Comparison of ENCODE assay signal across 1 cellular context in the genomic region with DNA sequence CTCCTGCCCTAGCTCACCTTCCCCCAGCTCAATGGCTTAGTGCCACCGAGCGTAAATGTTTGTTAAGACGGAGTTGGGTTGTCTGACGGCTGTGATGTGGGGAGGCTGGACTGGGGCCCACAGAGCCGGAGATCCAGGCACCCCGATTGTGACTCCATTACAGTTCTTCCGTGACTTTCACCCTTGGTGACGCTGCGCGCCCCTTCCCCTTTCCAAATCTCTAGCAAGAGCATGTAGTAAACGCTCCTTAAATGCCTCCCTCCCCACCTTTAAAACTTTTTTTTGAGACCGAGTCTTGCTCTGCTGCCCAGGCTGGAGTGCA.
TF ChIP-seq lines count a peak whose summit lies in the region.

No MANE protein-coding gene starts in this region.

TF ChIP-seq in WTC11, 78 proteins besides CTCF, POLR2A, EP300 and RAD21 (continued from another document):
- TF ChIP-seq, protein P1, sequence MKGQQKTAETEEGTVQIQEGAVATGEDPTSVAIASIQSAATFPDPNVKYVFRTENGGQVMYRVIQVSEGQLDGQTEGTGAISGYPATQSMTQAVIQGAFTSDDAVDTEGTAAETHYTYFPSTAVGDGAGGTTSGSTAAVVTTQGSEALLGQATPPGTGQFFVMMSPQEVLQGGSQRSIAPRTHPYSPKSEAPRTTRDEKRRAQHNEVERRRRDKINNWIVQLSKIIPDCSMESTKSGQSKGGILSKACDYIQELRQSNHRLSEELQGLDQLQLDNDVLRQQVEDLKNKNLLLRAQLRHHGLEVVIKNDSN (CRISPR knock-in tag; IDR thresholded peaks at IDR 0.05) = no peak
- TF ChIP-seq, protein P2, sequence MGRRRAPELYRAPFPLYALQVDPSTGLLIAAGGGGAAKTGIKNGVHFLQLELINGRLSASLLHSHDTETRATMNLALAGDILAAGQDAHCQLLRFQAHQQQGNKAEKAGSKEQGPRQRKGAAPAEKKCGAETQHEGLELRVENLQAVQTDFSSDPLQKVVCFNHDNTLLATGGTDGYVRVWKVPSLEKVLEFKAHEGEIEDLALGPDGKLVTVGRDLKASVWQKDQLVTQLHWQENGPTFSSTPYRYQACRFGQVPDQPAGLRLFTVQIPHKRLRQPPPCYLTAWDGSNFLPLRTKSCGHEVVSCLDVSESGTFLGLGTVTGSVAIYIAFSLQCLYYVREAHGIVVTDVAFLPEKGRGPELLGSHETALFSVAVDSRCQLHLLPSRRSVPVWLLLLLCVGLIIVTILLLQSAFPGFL (CRISPR knock-in tag; IDR thresholded peaks at IDR 0.05; ENCODE audit: borderline replicate concordance) = no peak
